ENCODE assay signal across 8 cellular contexts in genomic region chr10:119725550-119726290, GRCh38. TPM values are rescaled to one million over a fixed set of nuclear protein-coding genes. Genes with fewer than 3 reads are reported as not detected.
A peak's percentile ranks its signal among the peaks of the same experiment; 100 is the strongest.
DNase-seq lines count a peak whose midpoint lies in the region; ATAC-seq and TF ChIP-seq lines count a peak whose summit lies in the region.

A gene with protein sequence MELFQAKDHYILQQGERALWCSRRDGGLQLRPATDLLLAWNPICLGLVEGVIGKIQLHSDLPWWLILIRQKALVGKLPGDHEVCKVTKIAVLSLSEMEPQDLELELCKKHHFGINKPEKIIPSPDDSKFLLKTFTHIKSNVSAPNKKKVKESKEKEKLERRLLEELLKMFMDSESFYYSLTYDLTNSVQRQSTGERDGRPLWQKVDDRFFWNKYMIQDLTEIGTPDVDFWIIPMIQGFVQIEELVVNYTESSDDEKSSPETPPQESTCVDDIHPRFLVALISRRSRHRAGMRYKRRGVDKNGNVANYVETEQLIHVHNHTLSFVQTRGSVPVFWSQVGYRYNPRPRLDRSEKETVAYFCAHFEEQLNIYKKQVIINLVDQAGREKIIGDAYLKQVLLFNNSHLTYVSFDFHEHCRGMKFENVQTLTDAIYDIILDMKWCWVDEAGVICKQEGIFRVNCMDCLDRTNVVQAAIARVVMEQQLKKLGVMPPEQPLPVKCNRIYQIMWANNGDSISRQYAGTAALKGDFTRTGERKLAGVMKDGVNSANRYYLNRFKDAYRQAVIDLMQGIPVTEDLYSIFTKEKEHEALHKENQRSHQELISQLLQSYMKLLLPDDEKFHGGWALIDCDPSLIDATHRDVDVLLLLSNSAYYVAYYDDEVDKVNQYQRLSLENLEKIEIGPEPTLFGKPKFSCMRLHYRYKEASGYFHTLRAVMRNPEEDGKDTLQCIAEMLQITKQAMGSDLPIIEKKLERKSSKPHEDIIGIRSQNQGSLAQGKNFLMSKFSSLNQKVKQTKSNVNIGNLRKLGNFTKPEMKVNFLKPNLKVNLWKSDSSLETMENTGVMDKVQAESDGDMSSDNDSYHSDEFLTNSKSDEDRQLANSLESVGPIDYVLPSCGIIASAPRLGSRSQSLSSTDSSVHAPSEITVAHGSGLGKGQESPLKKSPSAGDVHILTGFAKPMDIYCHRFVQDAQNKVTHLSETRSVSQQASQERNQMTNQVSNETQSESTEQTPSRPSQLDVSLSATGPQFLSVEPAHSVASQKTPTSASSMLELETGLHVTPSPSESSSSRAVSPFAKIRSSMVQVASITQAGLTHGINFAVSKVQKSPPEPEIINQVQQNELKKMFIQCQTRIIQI (plus strand): TSS chr10:119726050. CDS start chr10:119726263, 213 bp downstream.

- H2AK5ac ChIP-seq in mesenchymal stem cell (ENCODE audit: low read length, severe bottlenecking), result peak within 1 kb of the TSS; percentile 84

- no peaks in the 10 kb centered on the region for H3K27me3 ChIP-seq in mesenchymal stem cell (ENCODE audit: control insufficient read depth in 1 of 2, insufficient read depth in 1 of 2, low read length in 2 of 2)

- H3K9me3 ChIP-seq in mesenchymal stem cell (ENCODE audit: control insufficient read depth, low read length), result no peaks in the 10 kb centered on the region

- peak within 1 kb of the TSS; percentile 60 to 97 for H3K23ac ChIP-seq in mesenchymal stem cell (ENCODE audit: low read length in 2 of 2)

- peak within 1 kb of the TSS; percentile 98 for H4K8ac ChIP-seq in mesenchymal stem cell (ENCODE audit: low read length)

- peaks cover 7 to 13% of the 10 kb centered on the region in 2 donors for H3K4me1 Mint-ChIP-seq in effector memory CD8-positive, alpha-beta T cell (ENCODE audit: low read depth in 2 of 2)

- DNase-seq in CMK (ENCODE audit: low read depth), result peak; percentile 88
- peak; percentile 100 for DNase-seq in GM20000 (ENCODE audit: low spot score)
- peak; percentile 98 for DNase-seq in HT-29 (ENCODE audit: low spot score)
- DNase-seq in NK-92 treated with Interleukin-12 subunit alpha and Interleukin-12 subunit beta, amount 100 ng/mL, for 24 hours (lab: John Stamatoyannopoulos, UW), result peak; percentile 87
- DNase-seq in activated CD8-positive, alpha-beta memory T cell treated with anti-CD3 and anti-CD28 coated beads for 4 hours (ENCODE audit: low read depth in 2 of 2), result peak; percentile 98 to 99
- DNase-seq in effector memory CD8-positive, alpha-beta T cell, result peak; percentile 97 to 98 (median 97)
- peak; percentile 99 for DNase-seq in mesenchymal stem cell
- DNase-seq in stimulated activated CD8-positive, alpha-beta memory T cell treated with anti-CD3 and anti-CD28 coated beads, Interleukin-12 subunit alpha, Interleukin-12 subunit beta, amount 100 ng/mL, for 4 hours (ENCODE audit: low read depth), result peak; percentile 99

- peak within 1 kb of the TSS; percentile 95 for H4K91ac ChIP-seq in mesenchymal stem cell (ENCODE audit: low read length)

- H3K9ac ChIP-seq in mesenchymal stem cell (ENCODE audit: low read length), result peak within 1 kb of the TSS; percentile 90

- H2BK5ac ChIP-seq in mesenchymal stem cell (ENCODE audit: low read depth, low read length, poor library complexity, severe bottlenecking), result peak within 1 kb of the TSS; percentile 66

- peak within 1 kb of the TSS; percentile 90 for H3K27ac ChIP-seq in mesenchymal stem cell (ENCODE audit: low read length, poor library complexity, severe bottlenecking)

- peak within 1 kb of the TSS; percentile 67 for H2BK120ac ChIP-seq in mesenchymal stem cell (ENCODE audit: low read depth, low read length)

- peak; percentile 11 for TF ChIP-seq CTCF in GM20000 (IDR thresholded peaks at IDR 0.05; ENCODE audit: extremely low read depth, missing control alignments)

- peaks cover 16% of the 10 kb centered on the region for H3K4me1 ChIP-seq in mesenchymal stem cell (ENCODE audit: control insufficient read depth, insufficient read depth, low read depth, low read length)

- H3K4me2 ChIP-seq in mesenchymal stem cell (ENCODE audit: low read length, poor library complexity, severe bottlenecking), result peak within 1 kb of the TSS; percentile 100

- WGBS in mesenchymal stem cell, result under 1% methylated on average over 68 of the region's 84 CpGs

- no peaks in the 10 kb centered on the region for H3K27me3 Mint-ChIP-seq in effector memory CD8-positive, alpha-beta T cell

- ATAC-seq in effector memory CD8-positive, alpha-beta T cell (replicated peaks), result peak; percentile 87

- H3K79me1 ChIP-seq in mesenchymal stem cell (replicated peaks; ENCODE audit: low read length, poor library complexity, severe bottlenecking), result peaks cover 9% of the 10 kb centered on the region

- H3K18ac ChIP-seq in mesenchymal stem cell (ENCODE audit: low read depth in 1 of 2, low read length in 2 of 2), result peak within 1 kb of the TSS; percentile 85 to 97

- peak within 1 kb of the TSS; percentile 70 for H2BK15ac ChIP-seq in mesenchymal stem cell (ENCODE audit: low read depth, poor library complexity, severe bottlenecking)

- H3K9me3 Mint-ChIP-seq in effector memory CD8-positive, alpha-beta T cell, result no peaks in the 10 kb centered on the region

- peak within 1 kb of the TSS in 1 of 2 experiments; percentile 63 for H2BK12ac ChIP-seq in mesenchymal stem cell (ENCODE audit: low read length in 2 of 2)

- no peaks in the 10 kb centered on the region for H3K36me3 ChIP-seq in mesenchymal stem cell (ENCODE audit: control insufficient read depth in 1 of 2, insufficient read depth in 2 of 2, low read depth in 1 of 2, low read length in 2 of 2)

- H2AFZ ChIP-seq in mesenchymal stem cell (ENCODE audit: low read depth, low read length), result peak within 1 kb of the TSS; percentile 96

- peak within 1 kb of the TSS; percentile 93 for H3K4me3 ChIP-seq in mesenchymal stem cell (ENCODE audit: insufficient read depth in 1 of 2, low read depth in 1 of 2, low read length in 2 of 2)

- H3K14ac ChIP-seq in mesenchymal stem cell (ENCODE audit: low read length in 2 of 2), result peak within 1 kb of the TSS in 1 of 2 experiments; percentile 91

- H3K4me3 Mint-ChIP-seq in effector memory CD8-positive, alpha-beta T cell, result peak within 1 kb of the TSS; percentile 81 to 83

- peak within 1 kb of the TSS; percentile 55 to 78 for H3K27ac Mint-ChIP-seq in effector memory CD8-positive, alpha-beta T cell

- peak within 1 kb of the TSS in 1 of 2 experiments; percentile 96 for H3K4ac ChIP-seq in mesenchymal stem cell (ENCODE audit: low read depth in 1 of 2, low read length in 2 of 2)

- H3K36me3 Mint-ChIP-seq in effector memory CD8-positive, alpha-beta T cell (ENCODE audit: insufficient read depth), result peaks cover 5% of the 10 kb centered on the region

RNA-seq across cellular contexts. Expression of the gene that starts here (rescaled TPM):
- 5.6 and 5.8 TPM in 2 replicates for total RNA-seq in HT-29 (2014; rRNA removed; shearing (Covaris generic))
- 24.1 TPM for polyA plus RNA-seq in mesenchymal stem cell (2013, experiment 1 of 2)
- polyA plus RNA-seq in mesenchymal stem cell (2013, experiment 2 of 2), result 25.7 TPM

Comparison
In these comparisons a context has a peak if more than half of its experiments do, and no peak if none do; other contexts are left out.
1. Peak in every context shown above with its lines: DNase-seq, ATAC-seq, H3K4me3 ChIP-seq and H3K27ac ChIP-seq.